1 cellular context compared by ENCODE assay signal in the genomic region with DNA sequence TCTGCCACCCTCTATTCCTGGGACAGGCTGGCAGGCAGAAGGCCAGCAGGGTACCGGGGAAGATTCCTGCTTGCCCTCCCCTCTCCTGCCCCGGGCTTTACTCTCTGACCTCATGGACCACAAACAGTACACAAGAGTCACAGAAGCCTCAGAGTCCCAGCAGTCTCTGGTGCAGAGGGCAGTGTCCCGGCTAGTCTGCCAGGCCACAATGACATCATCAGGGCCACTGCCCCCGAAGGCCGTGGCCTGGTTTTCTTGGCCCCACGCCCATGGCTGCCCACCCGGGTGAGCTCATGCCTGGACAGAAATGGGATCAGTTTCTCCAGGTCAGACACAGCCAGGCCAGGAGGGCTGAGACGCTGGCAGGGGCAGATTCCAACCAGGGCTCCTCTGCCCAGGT.
TF ChIP-seq lines count a peak whose summit lies in the region.

No MANE protein-coding gene starts in this region.

TF ChIP-seq in HepG2, 621 proteins besides CTCF, POLR2A, EP300 and RAD21 (continued from another document and continues in another):
- TF ChIP-seq, protein P1, sequence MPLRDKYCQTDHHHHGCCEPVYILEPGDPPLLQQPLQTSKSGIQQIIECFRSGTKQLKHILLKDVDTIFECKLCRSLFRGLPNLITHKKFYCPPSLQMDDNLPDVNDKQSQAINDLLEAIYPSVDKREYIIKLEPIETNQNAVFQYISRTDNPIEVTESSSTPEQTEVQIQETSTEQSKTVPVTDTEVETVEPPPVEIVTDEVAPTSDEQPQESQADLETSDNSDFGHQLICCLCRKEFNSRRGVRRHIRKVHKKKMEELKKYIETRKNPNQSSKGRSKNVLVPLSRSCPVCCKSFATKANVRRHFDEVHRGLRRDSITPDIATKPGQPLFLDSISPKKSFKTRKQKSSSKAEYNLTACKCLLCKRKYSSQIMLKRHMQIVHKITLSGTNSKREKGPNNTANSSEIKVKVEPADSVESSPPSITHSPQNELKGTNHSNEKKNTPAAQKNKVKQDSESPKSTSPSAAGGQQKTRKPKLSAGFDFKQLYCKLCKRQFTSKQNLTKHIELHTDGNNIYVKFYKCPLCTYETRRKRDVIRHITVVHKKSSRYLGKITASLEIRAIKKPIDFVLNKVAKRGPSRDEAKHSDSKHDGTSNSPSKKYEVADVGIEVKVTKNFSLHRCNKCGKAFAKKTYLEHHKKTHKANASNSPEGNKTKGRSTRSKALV (CRISPR knock-in tag; IDR thresholded peaks at IDR 0.05), result no peak
- no peak for TF ChIP-seq GZF1 (CRISPR knock-in tag; IDR thresholded peaks at IDR 0.05)
- no peak for TF ChIP-seq ZNF317 (CRISPR knock-in tag; IDR thresholded peaks at IDR 0.05)
- no peak for TF ChIP-seq TEAD2 (CRISPR knock-in tag; IDR thresholded peaks at IDR 0.05)
- TF ChIP-seq PPARG (CRISPR knock-in tag; conservative IDR thresholded peaks at IDR 0.05), result no peak
- no peak for TF ChIP-seq MAFK (conservative IDR thresholded peaks at IDR 0.05 in 1 of 2, IDR thresholded peaks at IDR 0.05 in 1 of 2; ENCODE audit: low read length in 2 of 2)
- TF ChIP-seq, protein P2, sequence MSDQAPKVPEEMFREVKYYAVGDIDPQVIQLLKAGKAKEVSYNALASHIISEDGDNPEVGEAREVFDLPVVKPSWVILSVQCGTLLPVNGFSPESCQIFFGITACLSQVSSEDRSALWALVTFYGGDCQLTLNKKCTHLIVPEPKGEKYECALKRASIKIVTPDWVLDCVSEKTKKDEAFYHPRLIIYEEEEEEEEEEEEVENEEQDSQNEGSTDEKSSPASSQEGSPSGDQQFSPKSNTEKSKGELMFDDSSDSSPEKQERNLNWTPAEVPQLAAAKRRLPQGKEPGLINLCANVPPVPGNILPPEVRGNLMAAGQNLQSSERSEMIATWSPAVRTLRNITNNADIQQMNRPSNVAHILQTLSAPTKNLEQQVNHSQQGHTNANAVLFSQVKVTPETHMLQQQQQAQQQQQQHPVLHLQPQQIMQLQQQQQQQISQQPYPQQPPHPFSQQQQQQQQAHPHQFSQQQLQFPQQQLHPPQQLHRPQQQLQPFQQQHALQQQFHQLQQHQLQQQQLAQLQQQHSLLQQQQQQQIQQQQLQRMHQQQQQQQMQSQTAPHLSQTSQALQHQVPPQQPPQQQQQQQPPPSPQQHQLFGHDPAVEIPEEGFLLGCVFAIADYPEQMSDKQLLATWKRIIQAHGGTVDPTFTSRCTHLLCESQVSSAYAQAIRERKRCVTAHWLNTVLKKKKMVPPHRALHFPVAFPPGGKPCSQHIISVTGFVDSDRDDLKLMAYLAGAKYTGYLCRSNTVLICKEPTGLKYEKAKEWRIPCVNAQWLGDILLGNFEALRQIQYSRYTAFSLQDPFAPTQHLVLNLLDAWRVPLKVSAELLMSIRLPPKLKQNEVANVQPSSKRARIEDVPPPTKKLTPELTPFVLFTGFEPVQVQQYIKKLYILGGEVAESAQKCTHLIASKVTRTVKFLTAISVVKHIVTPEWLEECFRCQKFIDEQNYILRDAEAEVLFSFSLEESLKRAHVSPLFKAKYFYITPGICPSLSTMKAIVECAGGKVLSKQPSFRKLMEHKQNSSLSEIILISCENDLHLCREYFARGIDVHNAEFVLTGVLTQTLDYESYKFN (CRISPR knock-in tag; conservative IDR thresholded peaks at IDR 0.05), result no peak; the same call in 1 of the 2 replicates
- TF ChIP-seq DPF2 (CRISPR knock-in tag; IDR thresholded peaks at IDR 0.05; ENCODE audit: borderline replicate concordance, low read depth), result no peak
- TF ChIP-seq ZNF773 (CRISPR knock-in tag; IDR thresholded peaks at IDR 0.05; ENCODE audit: borderline replicate concordance), result no peak
- no peak for TF ChIP-seq IKZF1 (IDR thresholded peaks at IDR 0.05)
- TF ChIP-seq ZNF557 (CRISPR knock-in tag; IDR thresholded peaks at IDR 0.05), result no peak
- TF ChIP-seq, protein P3, sequence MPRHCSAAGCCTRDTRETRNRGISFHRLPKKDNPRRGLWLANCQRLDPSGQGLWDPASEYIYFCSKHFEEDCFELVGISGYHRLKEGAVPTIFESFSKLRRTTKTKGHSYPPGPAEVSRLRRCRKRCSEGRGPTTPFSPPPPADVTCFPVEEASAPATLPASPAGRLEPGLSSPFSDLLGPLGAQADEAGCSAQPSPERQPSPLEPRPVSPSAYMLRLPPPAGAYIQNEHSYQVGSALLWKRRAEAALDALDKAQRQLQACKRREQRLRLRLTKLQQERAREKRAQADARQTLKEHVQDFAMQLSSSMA (CRISPR knock-in tag; IDR thresholded peaks at IDR 0.05), result no peak
- no peak for TF ChIP-seq FOXK2 (IDR thresholded peaks at IDR 0.05)
- TF ChIP-seq HNF4A (CRISPR knock-in tag; IDR thresholded peaks at IDR 0.05), result peak; percentile 71
- TF ChIP-seq, protein P4, sequence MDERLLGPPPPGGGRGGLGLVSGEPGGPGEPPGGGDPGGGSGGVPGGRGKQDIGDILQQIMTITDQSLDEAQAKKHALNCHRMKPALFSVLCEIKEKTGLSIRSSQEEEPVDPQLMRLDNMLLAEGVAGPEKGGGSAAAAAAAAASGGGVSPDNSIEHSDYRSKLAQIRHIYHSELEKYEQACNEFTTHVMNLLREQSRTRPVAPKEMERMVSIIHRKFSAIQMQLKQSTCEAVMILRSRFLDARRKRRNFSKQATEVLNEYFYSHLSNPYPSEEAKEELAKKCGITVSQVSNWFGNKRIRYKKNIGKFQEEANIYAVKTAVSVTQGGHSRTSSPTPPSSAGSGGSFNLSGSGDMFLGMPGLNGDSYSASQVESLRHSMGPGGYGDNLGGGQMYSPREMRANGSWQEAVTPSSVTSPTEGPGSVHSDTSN (CRISPR knock-in tag; IDR thresholded peaks at IDR 0.05), result no peak
- no peak for TF ChIP-seq MAZ (IDR thresholded peaks at IDR 0.05; ENCODE audit: borderline replicate concordance, low read depth, low read length)
- no peak for TF ChIP-seq MAZ (CRISPR knock-in tag; IDR thresholded peaks at IDR 0.05; ENCODE audit: low read depth)
- TF ChIP-seq ZNF30 (CRISPR knock-in tag; IDR thresholded peaks at IDR 0.05), result no peak
- TF ChIP-seq ZFYVE20 (CRISPR knock-in tag; IDR thresholded peaks at IDR 0.05; ENCODE audit: borderline replicate concordance, low read depth), result no peak
- TF ChIP-seq SP2 (CRISPR knock-in tag; IDR thresholded peaks at IDR 0.05), result no peak
- TF ChIP-seq TEAD3 (CRISPR knock-in tag; optimal IDR thresholded peaks at IDR 0.05; ENCODE audit: borderline replicate concordance), result no peak
- no peak for TF ChIP-seq ZNF124 (CRISPR knock-in tag; IDR thresholded peaks at IDR 0.05)
- TF ChIP-seq PHF20 (CRISPR knock-in tag; IDR thresholded peaks at IDR 0.05), result no peak
- TF ChIP-seq RFX5 (IDR thresholded peaks at IDR 0.05; ENCODE audit: low read depth, low read length), result peak; percentile 45; the same call in 1 of the 2 replicates
- TF ChIP-seq ZNF292 (CRISPR knock-in tag; IDR thresholded peaks at IDR 0.05; ENCODE audit: borderline replicate concordance, low read depth), result no peak
- TF ChIP-seq ZNF816 (CRISPR knock-in tag; IDR thresholded peaks at IDR 0.05; ENCODE audit: borderline replicate concordance), result no peak
- no peak for TF ChIP-seq ZNF746 (CRISPR knock-in tag; IDR thresholded peaks at IDR 0.05)
- TF ChIP-seq SOX5 (CRISPR knock-in tag; IDR thresholded peaks at IDR 0.05; ENCODE audit: borderline replicate concordance), result no peak; the same call in 1 of the 2 replicates
- no peak for TF ChIP-seq SMAD3 (CRISPR knock-in tag; IDR thresholded peaks at IDR 0.05)
- no peak for TF ChIP-seq KMT2B (CRISPR knock-in tag; IDR thresholded peaks at IDR 0.05)
- no peak for TF ChIP-seq HHEX (CRISPR knock-in tag; IDR thresholded peaks at IDR 0.05)
- no peak for TF ChIP-seq ZKSCAN8 (CRISPR knock-in tag; IDR thresholded peaks at IDR 0.05; ENCODE audit: borderline replicate concordance)
- TF ChIP-seq PHF5A (CRISPR knock-in tag; IDR thresholded peaks at IDR 0.05; ENCODE audit: low read depth, unreplicated experiment), result no peak
- TF ChIP-seq, protein P5, sequence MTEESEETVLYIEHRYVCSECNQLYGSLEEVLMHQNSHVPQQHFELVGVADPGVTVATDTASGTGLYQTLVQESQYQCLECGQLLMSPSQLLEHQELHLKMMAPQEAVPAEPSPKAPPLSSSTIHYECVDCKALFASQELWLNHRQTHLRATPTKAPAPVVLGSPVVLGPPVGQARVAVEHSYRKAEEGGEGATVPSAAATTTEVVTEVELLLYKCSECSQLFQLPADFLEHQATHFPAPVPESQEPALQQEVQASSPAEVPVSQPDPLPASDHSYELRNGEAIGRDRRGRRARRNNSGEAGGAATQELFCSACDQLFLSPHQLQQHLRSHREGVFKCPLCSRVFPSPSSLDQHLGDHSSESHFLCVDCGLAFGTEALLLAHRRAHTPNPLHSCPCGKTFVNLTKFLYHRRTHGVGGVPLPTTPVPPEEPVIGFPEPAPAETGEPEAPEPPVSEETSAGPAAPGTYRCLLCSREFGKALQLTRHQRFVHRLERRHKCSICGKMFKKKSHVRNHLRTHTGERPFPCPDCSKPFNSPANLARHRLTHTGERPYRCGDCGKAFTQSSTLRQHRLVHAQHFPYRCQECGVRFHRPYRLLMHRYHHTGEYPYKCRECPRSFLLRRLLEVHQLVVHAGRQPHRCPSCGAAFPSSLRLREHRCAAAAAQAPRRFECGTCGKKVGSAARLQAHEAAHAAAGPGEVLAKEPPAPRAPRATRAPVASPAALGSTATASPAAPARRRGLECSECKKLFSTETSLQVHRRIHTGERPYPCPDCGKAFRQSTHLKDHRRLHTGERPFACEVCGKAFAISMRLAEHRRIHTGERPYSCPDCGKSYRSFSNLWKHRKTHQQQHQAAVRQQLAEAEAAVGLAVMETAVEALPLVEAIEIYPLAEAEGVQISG (CRISPR knock-in tag; IDR thresholded peaks at IDR 0.05), result no peak
- TF ChIP-seq, protein P6, sequence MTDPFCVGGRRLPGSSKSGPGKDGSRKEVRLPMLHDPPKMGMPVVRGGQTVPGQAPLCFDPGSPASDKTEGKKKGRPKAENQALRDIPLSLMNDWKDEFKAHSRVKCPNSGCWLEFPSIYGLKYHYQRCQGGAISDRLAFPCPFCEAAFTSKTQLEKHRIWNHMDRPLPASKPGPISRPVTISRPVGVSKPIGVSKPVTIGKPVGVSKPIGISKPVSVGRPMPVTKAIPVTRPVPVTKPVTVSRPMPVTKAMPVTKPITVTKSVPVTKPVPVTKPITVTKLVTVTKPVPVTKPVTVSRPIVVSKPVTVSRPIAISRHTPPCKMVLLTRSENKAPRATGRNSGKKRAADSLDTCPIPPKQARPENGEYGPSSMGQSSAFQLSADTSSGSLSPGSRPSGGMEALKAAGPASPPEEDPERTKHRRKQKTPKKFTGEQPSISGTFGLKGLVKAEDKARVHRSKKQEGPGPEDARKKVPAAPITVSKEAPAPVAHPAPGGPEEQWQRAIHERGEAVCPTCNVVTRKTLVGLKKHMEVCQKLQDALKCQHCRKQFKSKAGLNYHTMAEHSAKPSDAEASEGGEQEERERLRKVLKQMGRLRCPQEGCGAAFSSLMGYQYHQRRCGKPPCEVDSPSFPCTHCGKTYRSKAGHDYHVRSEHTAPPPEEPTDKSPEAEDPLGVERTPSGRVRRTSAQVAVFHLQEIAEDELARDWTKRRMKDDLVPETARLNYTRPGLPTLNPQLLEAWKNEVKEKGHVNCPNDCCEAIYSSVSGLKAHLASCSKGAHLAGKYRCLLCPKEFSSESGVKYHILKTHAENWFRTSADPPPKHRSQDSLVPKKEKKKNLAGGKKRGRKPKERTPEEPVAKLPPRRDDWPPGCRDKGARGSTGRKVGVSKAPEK (CRISPR knock-in tag; IDR thresholded peaks at IDR 0.05; ENCODE audit: borderline replicate concordance), result no peak
- TF ChIP-seq MEIS2 (CRISPR knock-in tag; IDR thresholded peaks at IDR 0.05), result no peak
- no peak for TF ChIP-seq FOXK1 (CRISPR knock-in tag; IDR thresholded peaks at IDR 0.05; ENCODE audit: borderline replicate concordance, low read depth)
- TF ChIP-seq ZNF441 (CRISPR knock-in tag; IDR thresholded peaks at IDR 0.05; ENCODE audit: borderline replicate concordance), result no peak
- TF ChIP-seq ZNF841 (CRISPR knock-in tag; IDR thresholded peaks at IDR 0.05; ENCODE audit: borderline replicate concordance), result no peak
- TF ChIP-seq ATAD3A (CRISPR knock-in tag; IDR thresholded peaks at IDR 0.05), result no peak
- no peak for TF ChIP-seq SMAD1 (CRISPR knock-in tag; IDR thresholded peaks at IDR 0.05; ENCODE audit: borderline replicate concordance, low read depth)
- no peak for TF ChIP-seq ZNF343 (CRISPR knock-in tag; IDR thresholded peaks at IDR 0.05)
- TF ChIP-seq ZNF672 (CRISPR knock-in tag; IDR thresholded peaks at IDR 0.05), result no peak
- no peak for TF ChIP-seq ZNF274 (CRISPR knock-in tag; IDR thresholded peaks at IDR 0.05)
- TF ChIP-seq, protein P7, sequence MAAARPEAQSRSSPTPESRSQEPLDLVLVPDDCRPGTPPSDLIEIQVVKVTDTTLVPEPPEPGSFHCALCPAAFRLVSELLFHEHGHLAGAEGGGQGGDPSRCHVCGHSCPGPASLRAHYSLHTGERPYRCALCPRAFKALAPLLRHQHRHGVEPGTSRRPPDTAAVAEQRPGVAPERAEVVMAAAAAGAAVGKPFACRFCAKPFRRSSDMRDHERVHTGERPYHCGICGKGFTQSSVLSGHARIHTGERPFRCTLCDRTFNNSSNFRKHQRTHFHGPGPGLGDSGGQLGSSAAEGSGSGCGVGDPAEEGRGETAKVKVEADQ (CRISPR knock-in tag; IDR thresholded peaks at IDR 0.05; ENCODE audit: borderline replicate concordance), result no peak
- no peak for TF ChIP-seq ATF7-NPFF (CRISPR knock-in tag; IDR thresholded peaks at IDR 0.05; ENCODE audit: low read depth)
- TF ChIP-seq SNRNP70 (IDR thresholded peaks at IDR 0.05; ENCODE audit: low read depth, low read length), result no peak
- TF ChIP-seq, protein P8, sequence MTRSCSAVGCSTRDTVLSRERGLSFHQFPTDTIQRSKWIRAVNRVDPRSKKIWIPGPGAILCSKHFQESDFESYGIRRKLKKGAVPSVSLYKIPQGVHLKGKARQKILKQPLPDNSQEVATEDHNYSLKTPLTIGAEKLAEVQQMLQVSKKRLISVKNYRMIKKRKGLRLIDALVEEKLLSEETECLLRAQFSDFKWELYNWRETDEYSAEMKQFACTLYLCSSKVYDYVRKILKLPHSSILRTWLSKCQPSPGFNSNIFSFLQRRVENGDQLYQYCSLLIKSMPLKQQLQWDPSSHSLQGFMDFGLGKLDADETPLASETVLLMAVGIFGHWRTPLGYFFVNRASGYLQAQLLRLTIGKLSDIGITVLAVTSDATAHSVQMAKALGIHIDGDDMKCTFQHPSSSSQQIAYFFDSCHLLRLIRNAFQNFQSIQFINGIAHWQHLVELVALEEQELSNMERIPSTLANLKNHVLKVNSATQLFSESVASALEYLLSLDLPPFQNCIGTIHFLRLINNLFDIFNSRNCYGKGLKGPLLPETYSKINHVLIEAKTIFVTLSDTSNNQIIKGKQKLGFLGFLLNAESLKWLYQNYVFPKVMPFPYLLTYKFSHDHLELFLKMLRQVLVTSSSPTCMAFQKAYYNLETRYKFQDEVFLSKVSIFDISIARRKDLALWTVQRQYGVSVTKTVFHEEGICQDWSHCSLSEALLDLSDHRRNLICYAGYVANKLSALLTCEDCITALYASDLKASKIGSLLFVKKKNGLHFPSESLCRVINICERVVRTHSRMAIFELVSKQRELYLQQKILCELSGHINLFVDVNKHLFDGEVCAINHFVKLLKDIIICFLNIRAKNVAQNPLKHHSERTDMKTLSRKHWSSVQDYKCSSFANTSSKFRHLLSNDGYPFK (CRISPR knock-in tag; IDR thresholded peaks at IDR 0.05; ENCODE audit: borderline replicate concordance), result no peak
